ENCODE assay signal across 11 cellular contexts in the genomic region with DNA sequence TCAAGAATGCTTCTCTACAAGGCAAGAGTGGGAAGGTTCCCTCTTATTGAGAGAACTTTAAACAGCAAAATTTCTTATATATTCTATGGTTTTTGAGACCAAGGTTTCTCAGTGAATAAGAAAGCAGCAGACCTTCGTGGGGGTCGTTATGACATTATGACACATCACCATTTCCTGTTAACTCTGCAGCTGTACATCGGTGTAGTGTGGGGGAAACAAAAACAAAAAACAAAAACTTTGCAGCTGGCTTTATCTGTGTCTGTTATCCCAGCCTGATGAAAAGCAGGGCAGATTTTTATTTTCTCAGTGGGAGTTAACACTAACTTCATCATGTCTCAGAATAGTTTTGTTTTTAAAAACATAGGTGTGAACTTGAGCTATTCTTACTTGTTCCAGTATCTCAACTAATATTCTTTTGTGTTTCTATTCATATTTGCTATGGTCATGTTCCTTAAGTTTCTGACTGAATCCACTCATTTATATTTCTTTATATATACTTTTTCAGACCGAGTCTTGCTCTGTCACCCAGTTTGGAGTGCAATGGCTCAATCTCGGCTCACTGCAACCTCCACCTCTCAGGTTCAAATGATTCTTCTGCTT. TPM values are rescaled to one million over a fixed set of nuclear protein-coding genes. Genes with fewer than 3 reads are reported as not detected.
DNase-seq lines count a peak whose midpoint lies in the region; ATAC-seq, FAIRE-seq and TF ChIP-seq lines count a peak whose summit lies in the region.
"Had no signal": no experiment of that assay in that cellular context is flagged by ENCODE, and none has a peak within 500 bp of the region (broad histone marks: within the 10 kb centered on the region; RNA-seq: fewer than 3 reads in every experiment).

No MANE protein-coding gene starts in this region.

- H4K20me1 ChIP-seq in HepG2 (ENCODE audit: insufficient read depth, low read length), result peaks cover 7% of the 10 kb centered on the region; the same call in 1 of the 2 replicates

- no peaks in the 10 kb centered on the region for H3K9me3 Mint-ChIP-seq in T-helper 2 cell treated with Interferon-gamma antibody and Interleukin-4, amounts not matched to agents 5 μg/mL and 100 μg/mL, for 36 hours

- intact Hi-C loops in HepG2 (cut with micrococcal nuclease; ENCODE audit: unreplicated experiment) (no loop called here), right lobe of liver (cut with DNase I) (no loop called here), tibial artery (cut with DNase I; ENCODE audit: low total_unique reads) (no loop called here)

- no peak for FAIRE-seq in HepG2 (lab: Jason Lieb, UNC)

- H3K27ac Mint-ChIP-seq in T-helper 2 cell treated with Interferon-gamma antibody and Interleukin-4, amounts not matched to agents 5 μg/mL and 100 μg/mL, for 36 hours, result peak overlapping the region; percentile 82

- 73% methylated on average over 5 of the region's 5 CpGs for WGBS in HepG2 (ENCODE audit: low lambda C conversion rate)
- 51% methylated on average over 5 of the region's 5 CpGs for WGBS in right lobe of liver (ENCODE audit: insufficient coverage, low coverage, low lambda C conversion rate, missing lambda C conversion rate)

- H3K9me3 ChIP-seq in HepG2 (ENCODE audit: low read length), result no peaks in the 10 kb centered on the region
- no peaks in the 10 kb centered on the region for H3K9me3 ChIP-seq in right lobe of liver
- no peaks in the 10 kb centered on the region for H3K9me3 ChIP-seq in tibial artery
- H3K9me3 ChIP-seq: sigmoid colon had no signal

- peaks cover 49% of the 10 kb centered on the region for H3K79me2 ChIP-seq in HepG2 (ENCODE audit: insufficient read depth, low read length)

- H3K4me1 ChIP-seq in HepG2 (ENCODE audit: insufficient read depth, low read length), result peaks cover 65% of the 10 kb centered on the region
- H3K4me1 ChIP-seq in right lobe of liver, result peaks cover 0 to 20% (median 6%) of the 10 kb centered on the region in 4 donors
- H3K4me1 ChIP-seq in tibial artery, result peaks cover 0 to 40% (median 26%) of the 10 kb centered on the region in 4 donors

- DNase-seq in HepG2 (ENCODE audit: low spot score) (no peak), right lobe of liver (no peak), fibroblast of villous mesenchyme (ENCODE audit: low read depth) (peak; percentile 76), Kasumi-1 (lab: John Stamatoyannopoulos, UW) (no peak), mesenteric fat pad (ENCODE audit: low spot score) (no peak), tibial artery (no peak)
- DNase-seq in T-helper 2 cell treated with Interferon-gamma antibody and Interleukin-4, amounts not matched to agents 5 μg/mL and 100 μg/mL, for 36 hours (ENCODE audit: low spot score), result no peak
- DNase-seq: islet precursor cell, sigmoid colon had no signal

- no peak for TF ChIP-seq RAD21 in HepG2 (CRISPR knock-in tag; IDR thresholded peaks at IDR 0.05)

- TF ChIP-seq CTCF in HepG2 (CRISPR knock-in tag; IDR thresholded peaks at IDR 0.05) (no peak), right lobe of liver (IDR thresholded peaks at IDR 0.05) (no peak), fibroblast of villous mesenchyme (IDR thresholded peaks at IDR 0.05; ENCODE audit: insufficient read depth, low read depth, low read length) (no peak), tibial artery (IDR thresholded peaks at IDR 0.05) (no peak)

- H3K27ac ChIP-seq in HepG2 (ENCODE audit: extremely low read length, insufficient read depth, low read length) (no peak overlapping the region), right lobe of liver (no peak overlapping the region), tibial artery (no peak overlapping the region)
- H3K27ac ChIP-seq: C4-2B had no signal

- H3K36me3 ChIP-seq in HepG2 (replicated peaks in 1 of 2; ENCODE audit: control insufficient read depth in 1 of 2, insufficient read depth in 2 of 2, low read length in 2 of 2), result peaks cover 10 to 28% of the 10 kb centered on the region in 2 experiments; a peak in 4 of 5 replicates
- peaks cover 0 to 24% (median 15%) of the 10 kb centered on the region in 4 donors for H3K36me3 ChIP-seq in right lobe of liver
- peaks cover 21 to 28% (median 24%) of the 10 kb centered on the region in 3 donors for H3K36me3 ChIP-seq in tibial artery

- H3K4me1 Mint-ChIP-seq in T-helper 2 cell treated with Interferon-gamma antibody and Interleukin-4, amounts not matched to agents 5 μg/mL and 100 μg/mL, for 36 hours (ENCODE audit: low read depth), result peaks cover 41% of the 10 kb centered on the region

- H2AFZ ChIP-seq in HepG2 (ENCODE audit: low read length), result no peak overlapping the region

- in situ Hi-C loops in HepG2 (cut with HindIII; ENCODE audit: extremely low pct_ligation_motif_present, low pct_unique_long_range_greater_than_20kb), result no loop called here

- CTCF ChIA-PET in HepG2 (lab: Yijun Ruan, JAX; ENCODE audit: low intra/inter-chr PET ratio, low total read pairs), result no interaction called here

- H3K4me3 Mint-ChIP-seq in T-helper 2 cell treated with Interferon-gamma antibody and Interleukin-4, amounts not matched to agents 5 μg/mL and 100 μg/mL, for 36 hours, result peak overlapping the region; percentile 100

- no peak for ATAC-seq in HepG2
- no peak for ATAC-seq in right lobe of liver
- no peak for ATAC-seq in GM21423 (IDR thresholded peaks at IDR 0.05; ENCODE audit: unreplicated experiment)

- TF ChIP-seq EP300 in HepG2 (IDR thresholded peaks at IDR 0.05; ENCODE audit: low read depth in 2 of 2, low read length in 2 of 2) (no peak), HepG2 (CRISPR knock-in tag; IDR thresholded peaks at IDR 0.05; ENCODE audit: borderline replicate concordance) (no peak)

- POLR2A ChIA-PET in HepG2 (lab: Yijun Ruan, JAX), result interaction anchor here (1.2 kb wide), 1 partner anchor 220 kb away, joined by 3 read pairs; the partner anchor contains the start of gene SRP9

- no peaks in the 10 kb centered on the region; a peak in 1 of 5 replicates for H3K27me3 ChIP-seq in HepG2 (ENCODE audit: control insufficient read depth in 1 of 2, insufficient read depth in 2 of 2, low read length in 2 of 2)
- H3K27me3 ChIP-seq in right lobe of liver, result no peaks in the 10 kb centered on the region
- H3K27me3 ChIP-seq in tibial artery, result no peaks in the 10 kb centered on the region
- H3K27me3 ChIP-seq: sigmoid colon had no signal

- TF ChIP-seq POLR2A in HepG2 (IDR thresholded peaks at IDR 0.05; ENCODE audit: insufficient read depth in 1 of 2, low read depth in 2 of 2, low read length in 2 of 2) (no peak), right lobe of liver (IDR thresholded peaks at IDR 0.05) (no peak)

- peaks cover 27% of the 10 kb centered on the region for H3K36me3 Mint-ChIP-seq in T-helper 2 cell treated with Interferon-gamma antibody and Interleukin-4, amounts not matched to agents 5 μg/mL and 100 μg/mL, for 36 hours (ENCODE audit: low read depth)

- peak overlapping the region; percentile 95; the same call in 1 of the 2 replicates for H3K9ac ChIP-seq in HepG2 (ENCODE audit: insufficient read depth, low read depth, low read length)

- peak overlapping the region in 2 of 3 experiments; percentile 74 to 86; a peak in 5 of 6 replicates for H3K4me3 ChIP-seq in HepG2 (replicated peaks in 1 of 3; ENCODE audit: insufficient read depth in 1 of 3, low read depth in 2 of 3, low read length in 3 of 3)
- H3K4me3 ChIP-seq in right lobe of liver, result no peak overlapping the region
- H3K4me3 ChIP-seq in fibroblast of villous mesenchyme (ENCODE audit: low read depth, low read length), result peak overlapping the region; percentile 99
- H3K4me3 ChIP-seq in tibial artery, result no peak overlapping the region

- H3K27me3 Mint-ChIP-seq in T-helper 2 cell treated with Interferon-gamma antibody and Interleukin-4, amounts not matched to agents 5 μg/mL and 100 μg/mL, for 36 hours (ENCODE audit: low read depth), result no peaks in the 10 kb centered on the region

- H3K4me2 ChIP-seq in HepG2 (ENCODE audit: low read depth, low read length), result peak overlapping the region; percentile 76

- no TSS peak for BruUV-seq in HepG2 (replicated peaks; lab: Mats Ljungman, UMichigan)

RNA-seq across cellular contexts. Expression of gene SDE2, which starts 2.1 kb away (rescaled TPM):
- total RNA-seq in HepG2 (2016; rRNA removed; fragmentation: Illumina TruSeq; extraction: Trizol) (19.6 and 24.7 TPM in 2 replicates), right lobe of liver (10 to 100 TPM in 1 of 6 experiments, 1 to 10 TPM in 5; 7.1 to 10.9 (median 8.6) TPM), fibroblast of villous mesenchyme (22.2 and 31.5 TPM in 2 replicates), mesenteric fat pad (20.1 TPM)
- total RNA-seq in HepG2 (2016; cell fraction: cytosol; rRNA removed; fragmentation: Illumina TruSeq; extraction: Trizol; ENCODE audit: low read depth), result 2.0 and 2.4 TPM in 2 replicates
- 19.8 and 25.8 TPM in 2 replicates for total RNA-seq in HepG2 (2016; cell fraction: insoluble cytoplasmic fraction; rRNA removed; fragmentation: Illumina TruSeq; extraction: Trizol)
- 5.6 and 6.8 TPM in 2 replicates for total RNA-seq in HepG2 (2016; cell fraction: membrane; rRNA removed; fragmentation: Illumina TruSeq; extraction: Trizol)
- total RNA-seq in HepG2 (2016; cell fraction: nucleus; rRNA removed; fragmentation: Illumina TruSeq; extraction: Trizol), result 11.3 and 13.2 TPM in 2 replicates
- 9.3 and 10.8 TPM in 2 replicates for polyA plus RNA-seq in HepG2 (2011; rRNA removed)
- 6.6 and 10.2 TPM in 2 replicates for polyA plus RNA-seq in HepG2 (2011; cell fraction: cytosol; rRNA removed)
- polyA plus RNA-seq in HepG2 (2011; cell fraction: nucleus; rRNA removed), result 4.4 and 5.5 TPM in 2 replicates
- polyA plus RNA-seq in HepG2 (2012), result 5.1 and 6.9 TPM in 2 replicates
- polyA plus RNA-seq in HepG2 (2016; cell fraction: cytosol; fragmentation: Illumina TruSeq; extraction: Trizol; ENCODE audit: low read depth), result 0.27 and 0.31 TPM in 2 replicates
- 19.9 and 21.1 TPM in 2 replicates for polyA plus RNA-seq in HepG2 (2016; cell fraction: insoluble cytoplasmic fraction; fragmentation: Illumina TruSeq; extraction: Trizol; ENCODE audit: low read depth)
- polyA plus RNA-seq in HepG2 (2016; cell fraction: membrane; fragmentation: Illumina TruSeq; extraction: Trizol; ENCODE audit: low read depth), result 1.2 and 1.5 TPM in 2 replicates
- polyA plus RNA-seq in HepG2 (2016; cell fraction: nucleus; fragmentation: Illumina TruSeq; extraction: Trizol; ENCODE audit: insufficient read depth, low read depth), result 13.3 and 14.1 TPM in 2 replicates
- polyA minus RNA-seq in HepG2 (2011; rRNA and poly(A)+ RNA removed; ENCODE audit: low replicate concordance), result 6.0 and 7.8 TPM in 2 replicates
- polyA minus RNA-seq in HepG2 (2011; cell fraction: cytosol; rRNA and poly(A)+ RNA removed), result 12.2 and 13.0 TPM in 2 replicates
- polyA minus RNA-seq in HepG2 (2011; cell fraction: nucleus; rRNA and poly(A)+ RNA removed), result 14.9 and 16.3 TPM in 2 replicates

RNA-seq across cellular contexts. Expression of gene LEFTY2, which starts 56.0 kb away (rescaled TPM):
- 0.13 and 0.15 TPM in 2 replicates for total RNA-seq in HepG2 (2016; rRNA removed; fragmentation: Illumina TruSeq; extraction: Trizol)
- not detected in 2 replicates for total RNA-seq in HepG2 (2016; cell fraction: cytosol; rRNA removed; fragmentation: Illumina TruSeq; extraction: Trizol; ENCODE audit: low read depth)
- 0.11 TPM in 1 of 2 replicates, not detected in the other for total RNA-seq in HepG2 (2016; cell fraction: insoluble cytoplasmic fraction; rRNA removed; fragmentation: Illumina TruSeq; extraction: Trizol)
- total RNA-seq in HepG2 (2016; cell fraction: membrane; rRNA removed; fragmentation: Illumina TruSeq; extraction: Trizol), result not detected in 2 replicates
- total RNA-seq in HepG2 (2016; cell fraction: nucleus; rRNA removed; fragmentation: Illumina TruSeq; extraction: Trizol), result 0.28 TPM in 1 of 2 replicates, not detected in the other
- 0.33 and 0.42 TPM in 2 replicates for polyA plus RNA-seq in HepG2 (2011; rRNA removed)
- polyA plus RNA-seq in HepG2 (2011; cell fraction: cytosol; rRNA removed), result 0.42 and 0.65 TPM in 2 replicates
- polyA plus RNA-seq in HepG2 (2011; cell fraction: nucleus; rRNA removed), result 0.16 and 0.28 TPM in 2 replicates
- polyA plus RNA-seq in HepG2 (2012), result 0.29 and 0.47 TPM in 2 replicates
- polyA plus RNA-seq in HepG2 (2016; cell fraction: cytosol; fragmentation: Illumina TruSeq; extraction: Trizol; ENCODE audit: low read depth), result not detected in 2 replicates
- not detected in 2 replicates for polyA plus RNA-seq in HepG2 (2016; cell fraction: insoluble cytoplasmic fraction; fragmentation: Illumina TruSeq; extraction: Trizol; ENCODE audit: low read depth)
- 0.08 TPM in 1 of 2 replicates, not detected in the other for polyA plus RNA-seq in HepG2 (2016; cell fraction: membrane; fragmentation: Illumina TruSeq; extraction: Trizol; ENCODE audit: low read depth)
- polyA plus RNA-seq in HepG2 (2016; cell fraction: nucleus; fragmentation: Illumina TruSeq; extraction: Trizol; ENCODE audit: insufficient read depth, low read depth), result not detected in 2 replicates
- polyA minus RNA-seq in HepG2 (2011; rRNA and poly(A)+ RNA removed; ENCODE audit: low replicate concordance), result 0.28 TPM in 1 of 2 replicates, not detected in the other
- polyA minus RNA-seq in HepG2 (2011; cell fraction: cytosol; rRNA and poly(A)+ RNA removed), result not detected in 2 replicates
- polyA minus RNA-seq in HepG2 (2011; cell fraction: nucleus; rRNA and poly(A)+ RNA removed), result not detected in 2 replicates
- total RNA-seq in right lobe of liver, result under 1 TPM in 1 of 6 experiments, not detected in 5; 0.31 TPM
- total RNA-seq in fibroblast of villous mesenchyme, result under 0.01 TPM in 1 of 2 replicates, not detected in the other
- total RNA-seq in mesenteric fat pad, result 2.2 TPM

Comparison
In these comparisons a context has a peak if more than half of its experiments do, and no peak if none do; other contexts are left out.
1. H3K4me3 ChIP-seq: peak in HepG2 (2 of 3) and fibroblast of villous mesenchyme (single experiment); none in right lobe of liver (0 of 3) and tibial artery (0 of 2).